In the genomic region with DNA sequence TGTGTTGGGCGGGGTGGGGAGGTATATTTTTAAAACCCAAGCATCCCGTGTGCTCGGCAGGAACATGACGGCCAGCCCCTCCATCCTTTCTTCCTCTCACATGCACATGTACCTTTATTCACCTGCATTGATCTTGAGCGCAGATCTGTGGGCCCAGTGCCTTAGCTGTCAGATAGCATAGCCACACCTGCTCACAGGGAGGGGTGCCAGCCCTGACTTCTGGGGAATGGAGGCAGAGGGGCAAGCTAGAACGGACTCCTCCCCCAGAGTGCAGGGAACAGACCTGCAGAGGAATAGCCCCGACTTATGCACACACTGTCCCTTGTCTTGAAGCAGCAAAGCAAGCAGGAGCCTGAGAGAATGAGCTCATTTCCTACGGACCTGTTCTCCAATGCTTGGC, we compare ENCODE assay signal across 16 cellular contexts. TPM values are rescaled to one million over a fixed set of nuclear protein-coding genes. Genes with fewer than 3 reads are reported as not detected.
DNase-seq lines count a peak whose midpoint lies in the region; ATAC-seq and TF ChIP-seq lines count a peak whose summit lies in the region.
"Had no signal": no experiment of that assay in that cellular context is flagged by ENCODE, and none has a peak within 500 bp of the region (broad histone marks: within the 10 kb centered on the region; RNA-seq: fewer than 3 reads in every experiment).

No MANE protein-coding gene starts in this region.

- H3K4me1 Mint-ChIP-seq in WTC11 (peaks cover 17% of the 10 kb centered on the region), endodermal cell (no peaks in the 10 kb centered on the region)
- no peaks in the 10 kb centered on the region for H3K4me1 Mint-ChIP-seq in CD8-positive, alpha-beta T cell (ENCODE audit: low read depth)

- H3K4me1 ChIP-seq in OCI-LY1 (ENCODE audit: insufficient read depth, low read length, severe bottlenecking) (peaks cover 30% of the 10 kb centered on the region), endodermal cell (ENCODE audit: control insufficient read depth, insufficient read depth, low read length) (no peaks in the 10 kb centered on the region)
- no peaks in the 10 kb centered on the region for H3K4me1 ChIP-seq in CD8-positive, alpha-beta T cell (ENCODE audit: insufficient read depth, low read length)

- H3K36me3 Mint-ChIP-seq in WTC11 (peaks cover 19% of the 10 kb centered on the region), endodermal cell (ENCODE audit: low read depth) (peaks cover 28% of the 10 kb centered on the region)
- H3K36me3 Mint-ChIP-seq in CD8-positive, alpha-beta T cell: peaks cover 27% of the 10 kb centered on the region

- H4K20me1 ChIP-seq in OCI-LY1 (ENCODE audit: insufficient read depth, low read length): no peaks in the 10 kb centered on the region

- no peak for TF ChIP-seq CTCF in OCI-LY1 (IDR thresholded peaks at IDR 0.05; ENCODE audit: low read length)
- TF ChIP-seq CTCF in WTC11 (IDR thresholded peaks at IDR 0.05): no peak
- TF ChIP-seq CTCF in endodermal cell (conservative IDR thresholded peaks at IDR 0.05): no peak
- no peak for TF ChIP-seq CTCF in CD8-positive, alpha-beta T cell (IDR thresholded peaks at IDR 0.05)

- POLR2A ChIA-PET in WTC11 (lab: Charles Lee): interaction anchor here (0.8 kb wide), 1 partner anchor 210 kb away, joined by 3 read pairs; no protein-coding TSS in a partner anchor
- POLR2A ChIA-PET in CD8-positive, alpha-beta T cell (lab: Charles Lee): no interaction called here

- H3K27me3 ChIP-seq in OCI-LY1 (ENCODE audit: insufficient read depth, low read length): no peaks in the 10 kb centered on the region
- H3K27me3 ChIP-seq in endodermal cell (ENCODE audit: control insufficient read depth, insufficient read depth, low read length, poor library complexity, severe bottlenecking): no peaks in the 10 kb centered on the region
- H3K27me3 ChIP-seq in CD8-positive, alpha-beta T cell (ENCODE audit: insufficient read depth, low read length): no peaks in the 10 kb centered on the region
- H3K27me3 ChIP-seq: BE2C had no signal

- no peak overlapping the region for H2AFZ ChIP-seq in OCI-LY1 (ENCODE audit: low read length)

- H3K27ac ChIP-seq in OCI-LY1 (ENCODE audit: low read depth, low read length, poor library complexity, severe bottlenecking): peak overlapping the region; percentile 14
- no peak overlapping the region for H3K27ac ChIP-seq in endodermal cell (ENCODE audit: low read depth, low read length)
- no peak overlapping the region for H3K27ac ChIP-seq in CD8-positive, alpha-beta T cell (ENCODE audit: low read depth, low read length)
- H3K27ac ChIP-seq: HL-60 had no signal

- H3K27me3 Mint-ChIP-seq in WTC11 (ENCODE audit: low read depth): no peaks in the 10 kb centered on the region
- H3K27me3 Mint-ChIP-seq in endodermal cell (ENCODE audit: insufficient read depth): no peaks in the 10 kb centered on the region
- H3K27me3 Mint-ChIP-seq in CD8-positive, alpha-beta T cell (ENCODE audit: low read depth): no peaks in the 10 kb centered on the region
- H3K27me3 Mint-ChIP-seq: CD4-positive, CD25-positive, alpha-beta regulatory T cell had no signal

- CTCF ChIA-PET in WTC11 (lab: Charles Lee): interaction anchor here (1.3 kb wide), 1 partner anchor 106 kb away, joined by 3 read pairs; no protein-coding TSS in a partner anchor
- CTCF ChIA-PET in CD8-positive, alpha-beta T cell (lab: Charles Lee): interaction anchor here (0.8 kb wide), 1 partner anchor 14 kb away, joined by 3 read pairs; no protein-coding TSS in a partner anchor

- intact Hi-C loops in CD8-positive, alpha-beta T cell (cut with DNase I, micrococcal nuclease): loop anchor here in 1 of 2 experiments (10.0 kb wide), 1 partner anchor 84 kb away; no protein-coding TSS in a partner anchor

- H3K4me2 ChIP-seq in OCI-LY1 (ENCODE audit: low read length): no peak overlapping the region

- peak; percentile 43 for ATAC-seq in WTC11
- no peak for ATAC-seq in HG02610 (IDR thresholded peaks at IDR 0.05; ENCODE audit: unreplicated experiment)
- no peak for ATAC-seq in CD8-positive, alpha-beta T cell

- no peaks in the 10 kb centered on the region; the same call in 1 of the 2 replicates for H3F3A ChIP-seq in OCI-LY1 (ENCODE audit: insufficient read depth, low read length)

- H3K9me2 ChIP-seq in OCI-LY1 (ENCODE audit: low read depth, low read length): no peaks in the 10 kb centered on the region

- no peaks in the 10 kb centered on the region for H3K9me3 Mint-ChIP-seq in WTC11
- H3K9me3 Mint-ChIP-seq in endodermal cell: no peaks in the 10 kb centered on the region
- H3K9me3 Mint-ChIP-seq in CD8-positive, alpha-beta T cell: no peaks in the 10 kb centered on the region

- DNase-seq in WTC11 (ENCODE audit: low spot score): no peak
- peak; percentile 39 for DNase-seq in endodermal cell
- DNase-seq in effector CD4-positive, alpha-beta T cell: no peak
- DNase-seq in DMS153 (lab: John Stamatoyannopoulos, UW): no peak
- no peak for DNase-seq in CD8-positive, alpha-beta T cell
- DNase-seq: ACHN; BE2C; C1 segment of cervical spinal cord; CD4-positive, CD25-positive, alpha-beta regulatory T cell; DMS79 treated with DMSO at 0.1 percent for 48 hours; GF-D8; GOT3 had no signal

- WGBS in endodermal cell (ENCODE audit: insufficient coverage in 1 of 2, insufficient read length in 1 of 2), 2 experiments: 83 to 93% methylated on average over 2 to 7 of the region's 8 CpGs

- peaks cover 30% of the 10 kb centered on the region; the same call in 1 of the 2 replicates for H3K36me3 ChIP-seq in OCI-LY1 (ENCODE audit: insufficient read depth, low read length)
- H3K36me3 ChIP-seq in endodermal cell (ENCODE audit: control insufficient read depth, insufficient read depth, low read length): peaks cover 22% of the 10 kb centered on the region
- H3K36me3 ChIP-seq in CD8-positive, alpha-beta T cell (ENCODE audit: insufficient read depth, low read length): no peaks in the 10 kb centered on the region

- H3K9me3 ChIP-seq in OCI-LY1 (ENCODE audit: low read length) (no peaks in the 10 kb centered on the region), endodermal cell (ENCODE audit: control insufficient read depth, low read length) (no peaks in the 10 kb centered on the region)
- H3K9me3 ChIP-seq in CD8-positive, alpha-beta T cell (ENCODE audit: low read length): no peaks in the 10 kb centered on the region
- H3K9me3 ChIP-seq: BE2C, HAP-1 had no signal

- H3K27ac Mint-ChIP-seq in WTC11 (no peak overlapping the region), endodermal cell (no peak overlapping the region)
- no peak overlapping the region for H3K27ac Mint-ChIP-seq in CD8-positive, alpha-beta T cell

- H3K4me3 ChIP-seq in OCI-LY1 (ENCODE audit: low read depth, low read length, poor library complexity, severe bottlenecking) (no peak overlapping the region), endodermal cell (ENCODE audit: low read length) (no peak overlapping the region)
- H3K4me3 ChIP-seq in CD8-positive, alpha-beta T cell (ENCODE audit: low read depth, low read length): no peak overlapping the region
- H3K4me3 ChIP-seq: HAP-1 had no signal

- H3K79me2 ChIP-seq in OCI-LY1 (ENCODE audit: insufficient read depth, low read length): no peaks in the 10 kb centered on the region

- H3K4me3 Mint-ChIP-seq in WTC11: no peak overlapping the region
- no peak overlapping the region for H3K4me3 Mint-ChIP-seq in endodermal cell
- H3K4me3 Mint-ChIP-seq in CD8-positive, alpha-beta T cell: no peak overlapping the region
- H3K4me3 Mint-ChIP-seq: CD4-positive, CD25-positive, alpha-beta regulatory T cell had no signal

- no peak overlapping the region for H3K9ac ChIP-seq in OCI-LY1 (ENCODE audit: low read length)
- H3K9ac ChIP-seq in endodermal cell (ENCODE audit: extremely low read depth, low read length, poor library complexity, severe bottlenecking): no peak overlapping the region

TF ChIP-seq in WTC11, 78 proteins besides CTCF, POLR2A, EP300 and RAD21:
- TF ChIP-seq CREB1 (CRISPR knock-in tag; IDR thresholded peaks at IDR 0.05) (no peak), EMX1 (CRISPR knock-in tag; IDR thresholded peaks at IDR 0.05) (0 out of 2 replicates have a peak, but pooled peaks have one; percentile 9)
TF ChIP-seq in WTC11: peak in this region for 1.

RNA-seq across cellular contexts. Expression of gene DESI2, which starts 56.1 kb away (rescaled TPM):
- total RNA-seq in WTC11 (2021) (76.1 to 108 TPM (median 76.4 TPM) in 3 replicates), endodermal cell (10 to 100 TPM; 50.0 to 50.2 TPM)
- 47.3 TPM for polyA plus RNA-seq in endodermal cell (2013, experiment 1 of 2)
- polyA plus RNA-seq in endodermal cell (2013, experiment 2 of 2): 48.9 TPM
- 10 to 100 TPM; 14.5 to 16.2 TPM for total RNA-seq in CD8-positive, alpha-beta T cell
